26 cellular contexts compared by ENCODE assay signal in the genomic region with DNA sequence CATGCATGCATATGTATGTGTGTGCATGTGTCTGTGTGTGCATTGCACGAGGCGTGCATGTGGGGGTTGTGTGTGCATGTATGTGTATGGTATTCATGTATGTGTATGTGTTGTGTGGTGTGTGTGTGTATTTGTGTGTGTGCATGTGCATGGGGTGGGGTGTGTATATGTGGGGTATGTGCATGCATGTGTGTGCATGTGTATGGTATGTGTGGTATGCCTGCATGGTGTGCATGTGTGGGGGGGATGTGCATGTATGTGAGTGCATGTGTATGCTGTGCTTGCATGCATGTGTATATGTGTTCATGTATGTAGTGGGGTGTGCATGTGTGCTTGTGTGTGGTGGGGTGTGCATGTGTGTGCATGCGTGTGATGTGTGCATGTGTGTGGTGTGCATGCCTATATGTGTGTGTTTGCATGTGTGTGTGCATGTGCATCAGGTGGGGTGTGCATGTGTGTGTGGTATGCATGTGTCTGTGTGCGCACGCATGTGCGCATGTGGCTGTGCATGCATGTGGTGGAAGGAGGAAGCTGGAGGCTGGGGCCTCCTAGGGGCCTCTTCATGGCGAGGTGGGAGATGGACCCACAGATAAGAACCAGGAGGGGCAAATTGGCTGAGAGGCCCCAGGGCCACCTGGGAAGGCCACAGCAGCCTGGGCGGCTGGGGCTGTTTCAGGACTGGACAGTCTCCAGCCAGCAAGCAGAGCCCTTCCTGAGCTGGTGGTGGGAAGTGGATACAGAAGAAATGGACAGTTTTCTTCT. TPM values are rescaled to one million over a fixed set of nuclear protein-coding genes. Genes with fewer than 3 reads are reported as not detected.
A peak's percentile ranks its signal among the peaks of the same experiment; 100 is the strongest.
DNase-seq lines count a peak whose midpoint lies in the region; ATAC-seq, FAIRE-seq and TF ChIP-seq lines count a peak whose summit lies in the region.
"Had no signal": no experiment of that assay in that cellular context is flagged by ENCODE, and none has a peak within 500 bp of the region (broad histone marks: within the 10 kb centered on the region; RNA-seq: fewer than 3 reads in every experiment).

No MANE protein-coding gene starts in this region.

- H3K27me3 ChIP-seq in HepG2 (ENCODE audit: control insufficient read depth in 1 of 2, insufficient read depth in 2 of 2, low read length in 2 of 2) (peaks cover 0 to 33% of the 10 kb centered on the region in 2 experiments; a peak in 4 of 5 replicates), right lobe of liver (no peaks in the 10 kb centered on the region), K562 (ENCODE audit: control insufficient read depth in 2 of 2, insufficient read depth in 2 of 2, low read length in 2 of 2) (peaks cover 49 to 74% of the 10 kb centered on the region in 2 experiments), neural progenitor cell (peaks cover 80% of the 10 kb centered on the region)

- WGBS in HepG2 (ENCODE audit: low lambda C conversion rate): 47% methylated on average over 8 of the region's 8 CpGs
- 87% methylated on average over 7 of the region's 8 CpGs for WGBS in right lobe of liver (ENCODE audit: insufficient coverage, low coverage, low lambda C conversion rate, missing lambda C conversion rate)
- 39% methylated on average over 8 of the region's 8 CpGs for WGBS in K562 (ENCODE audit: insufficient coverage, low coverage, missing lambda C conversion rate)

- H3K36me3 ChIP-seq in HepG2 (replicated peaks in 1 of 2; ENCODE audit: control insufficient read depth in 1 of 2, insufficient read depth in 2 of 2, low read length in 2 of 2) (no peaks in the 10 kb centered on the region), right lobe of liver (no peaks in the 10 kb centered on the region), K562 (ENCODE audit: control insufficient read depth, insufficient read depth, low read length) (no peaks in the 10 kb centered on the region), neural progenitor cell (no peaks in the 10 kb centered on the region)
- H3K36me3 ChIP-seq: BE2C had no signal

- TF ChIP-seq RAD21 in HepG2 (CRISPR knock-in tag; IDR thresholded peaks at IDR 0.05) (no peak), K562 (CRISPR knock-in tag; conservative IDR thresholded peaks at IDR 0.05 in 1 of 2, IDR thresholded peaks at IDR 0.05 in 1 of 2) (no peak)

- H3K4me1 Mint-ChIP-seq in neural progenitor cell: peaks cover 35% of the 10 kb centered on the region
- H3K4me1 Mint-ChIP-seq: CD4-positive, CD25-positive, alpha-beta regulatory T cell had no signal

- H3K9ac ChIP-seq in HepG2 (ENCODE audit: insufficient read depth, low read depth, low read length) (no peak overlapping the region), K562 (ENCODE audit: insufficient read depth in 1 of 2, low read depth in 2 of 2, low read length in 2 of 2) (no peak overlapping the region), neural progenitor cell (no peak overlapping the region)

- H3K36me3 Mint-ChIP-seq in neural progenitor cell: peaks cover 15% of the 10 kb centered on the region
- H3K36me3 Mint-ChIP-seq: CD4-positive, CD25-positive, alpha-beta regulatory T cell had no signal

- DNase-seq in HepG2 (ENCODE audit: low spot score) (no peak), right lobe of liver (no peak), K562 (ENCODE audit: extremely low read depth in 1 of 4, low spot score in 3 of 4) (no peak), neural progenitor cell (ENCODE audit: low spot score) (no peak), urothelium cell line (ENCODE audit: low spot score) (no peak), iPS-NIHi7 (ENCODE audit: extremely low spot score) (no peak), cerebellar nuclear complex (lab: John Stamatoyannopoulos, UW) (no peak), NCI-H1092 treated with DMSO at 0.1 percent for 48 hours (lab: John Stamatoyannopoulos, UW) (no peak)
- DNase-seq: BE2C; Caco-2; CD4-positive, CD25-positive, alpha-beta regulatory T cell; GF-D8; GOT3; IMR-90; MM.1S; NCI-H1105 treated with DMSO at 0.1 percent for 48 hours; NCI-H1694 treated with DMSO at 0.1 percent for 48 hours; NCI-H510A; NCI-H748 treated with DMSO at 0.1 percent for 48 hours; NK-92 treated with Interleukin-12 subunit alpha and Interleukin-12 subunit beta, amount 100 ng/mL, for 24 hours; SHP77 had no signal

- CTCF ChIA-PET in HepG2 (lab: Yijun Ruan, JAX; ENCODE audit: low intra/inter-chr PET ratio, low total read pairs): no interaction called here
- CTCF ChIA-PET in K562 (lab: Yijun Ruan, JAX; ENCODE audit: low intra/inter-chr PET ratio): no interaction called here

- BruUV-seq in HepG2 (replicated peaks; lab: Mats Ljungman, UMichigan) (no TSS peak), K562 (replicated peaks; lab: Mats Ljungman, UMichigan) (no TSS peak)

- in situ Hi-C loops in HepG2 (cut with HindIII; ENCODE audit: extremely low pct_ligation_motif_present, low pct_unique_long_range_greater_than_20kb) (no loop called here), K562 (cut with MboI) (no loop called here)

- no peak overlapping the region for H3K4me2 ChIP-seq in HepG2 (ENCODE audit: low read depth, low read length)
- no peak overlapping the region for H3K4me2 ChIP-seq in K562 (ENCODE audit: insufficient read depth, low read length)
- no peak overlapping the region for H3K4me2 ChIP-seq in neural progenitor cell

- TF ChIP-seq POLR2A in HepG2 (IDR thresholded peaks at IDR 0.05; ENCODE audit: insufficient read depth in 1 of 2, low read depth in 2 of 2, low read length in 2 of 2): no peak
- no peak for TF ChIP-seq POLR2A in right lobe of liver (IDR thresholded peaks at IDR 0.05)
- TF ChIP-seq POLR2A in K562 (conservative IDR thresholded peaks at IDR 0.05): no peak

- POLR2A ChIA-PET in HepG2 (lab: Yijun Ruan, JAX) (no interaction called here), K562 (lab: Yijun Ruan, JAX) (interaction anchor here (0.6 kb wide), 2 partner anchors 61 to 301 kb away, joined by 3 to 4 read pairs; no protein-coding TSS in a partner anchor)

- H3K4me1 ChIP-seq in HepG2 (ENCODE audit: insufficient read depth, low read length): no peaks in the 10 kb centered on the region
- H3K4me1 ChIP-seq in right lobe of liver: no peaks in the 10 kb centered on the region
- H3K4me1 ChIP-seq in K562 (replicated peaks in 1 of 2; ENCODE audit: control insufficient read depth in 2 of 2, insufficient read depth in 2 of 2, low read length in 2 of 2): peaks cover 0 to 9% of the 10 kb centered on the region in 2 experiments; a peak in 1 of 5 replicates
- H3K4me1 ChIP-seq in neural progenitor cell: no peaks in the 10 kb centered on the region
- H3K4me1 ChIP-seq: BE2C, Caco-2 had no signal

- H3K4me3 Mint-ChIP-seq in neural progenitor cell: peak overlapping the region; percentile 1
- H3K4me3 Mint-ChIP-seq: CD4-positive, CD25-positive, alpha-beta regulatory T cell had no signal

- H4K20me1 ChIP-seq in HepG2 (ENCODE audit: insufficient read depth, low read length) (no peaks in the 10 kb centered on the region), K562 (replicated peaks; ENCODE audit: control insufficient read depth, insufficient read depth, low read length) (0 out of 2 replicates have a peak, but pooled peaks cover 7% of the 10 kb centered on the region), neural progenitor cell (ENCODE audit: low read depth) (no peaks in the 10 kb centered on the region)

- no peak for FAIRE-seq in HepG2 (lab: Jason Lieb, UNC)
- peak; percentile 65 for FAIRE-seq in K562 (lab: Jason Lieb, UNC)
- peak; percentile 99 for FAIRE-seq in urothelium cell line (lab: Jason Lieb, UNC)
- FAIRE-seq: GM18507 had no signal

- H3K9me3 ChIP-seq in HepG2 (ENCODE audit: low read length) (no peaks in the 10 kb centered on the region), right lobe of liver (no peaks in the 10 kb centered on the region), K562 (replicated peaks; ENCODE audit: control insufficient read depth, insufficient read depth, low read depth, low read length) (no peaks in the 10 kb centered on the region), neural progenitor cell (ENCODE audit: low read depth) (no peaks in the 10 kb centered on the region)
- H3K9me3 ChIP-seq: BE2C, Caco-2 had no signal

- no peaks in the 10 kb centered on the region for H3K79me2 ChIP-seq in HepG2 (ENCODE audit: insufficient read depth, low read length)
- no peaks in the 10 kb centered on the region for H3K79me2 ChIP-seq in K562 (ENCODE audit: control insufficient read depth, insufficient read depth, low read length)
- no peaks in the 10 kb centered on the region for H3K79me2 ChIP-seq in neural progenitor cell (ENCODE audit: low read depth)

- ATAC-seq in HepG2 (no peak), right lobe of liver (no peak), K562 (no peak)

- H2AFZ ChIP-seq in HepG2 (ENCODE audit: low read length) (no peak overlapping the region), K562 (ENCODE audit: low read depth, low read length) (no peak overlapping the region), neural progenitor cell (replicated peaks) (no peak overlapping the region)

- TF ChIP-seq EP300 in HepG2 (IDR thresholded peaks at IDR 0.05; ENCODE audit: low read depth in 2 of 2, low read length in 2 of 2) (no peak), HepG2 (CRISPR knock-in tag; IDR thresholded peaks at IDR 0.05; ENCODE audit: borderline replicate concordance) (no peak), K562 (IDR thresholded peaks at IDR 0.05; ENCODE audit: low read length) (no peak)

- peaks cover 5% of the 10 kb centered on the region for H3K9me3 Mint-ChIP-seq in neural progenitor cell

- TF ChIP-seq CTCF in HepG2 (CRISPR knock-in tag; IDR thresholded peaks at IDR 0.05) (no peak), right lobe of liver (IDR thresholded peaks at IDR 0.05) (no peak), K562 (IDR thresholded peaks at IDR 0.05 in 2 of 3, conservative IDR thresholded peaks at IDR 0.05 in 1 of 3; ENCODE audit: insufficient read depth in 2 of 3, low read depth in 1 of 3, low read length in 3 of 3) (no peak), neural progenitor cell (IDR thresholded peaks at IDR 0.05) (no peak)

- H3K4me3 ChIP-seq in HepG2 (replicated peaks in 1 of 3; ENCODE audit: insufficient read depth in 1 of 3, low read depth in 2 of 3, low read length in 3 of 3) (no peak overlapping the region), right lobe of liver (no peak overlapping the region), K562 (no peak overlapping the region), neural progenitor cell (no peak overlapping the region)
- H3K4me3 ChIP-seq: SK-N-MC had no signal

- no peak overlapping the region for H3K27ac ChIP-seq in HepG2 (ENCODE audit: extremely low read length, insufficient read depth, low read length)
- no peak overlapping the region for H3K27ac ChIP-seq in right lobe of liver
- H3K27ac ChIP-seq in K562 (ENCODE audit: extremely low read depth, low read depth, low read length): no peak overlapping the region
- no peak overlapping the region for H3K27ac ChIP-seq in neural progenitor cell
- H3K27ac ChIP-seq: SK-N-MC had no signal

- peaks cover 4% of the 10 kb centered on the region for H3K9me1 ChIP-seq in K562 (ENCODE audit: control insufficient read depth, insufficient read depth, low read length)

- intact Hi-C loops in HepG2 (cut with micrococcal nuclease; ENCODE audit: unreplicated experiment) (no loop called here), right lobe of liver (cut with DNase I) (no loop called here), K562 (cut with micrococcal nuclease) (no loop called here)

- H3F3A ChIP-seq in neural progenitor cell (ENCODE audit: low read depth): no peaks in the 10 kb centered on the region

- H3K27ac Mint-ChIP-seq in neural progenitor cell: peak overlapping the region; percentile 76
- H3K27ac Mint-ChIP-seq: CD4-positive, CD25-positive, alpha-beta regulatory T cell had no signal

- H3K27me3 Mint-ChIP-seq in neural progenitor cell (ENCODE audit: insufficient read depth, low read depth): peaks cover 24% of the 10 kb centered on the region

RNA-seq across cellular contexts. Expression of gene ARF1, which starts 35.9 kb away (rescaled TPM):
- 186 and 210 TPM in 2 replicates for total RNA-seq in HepG2 (2016; rRNA removed; fragmentation: Illumina TruSeq; extraction: Trizol)
- total RNA-seq in HepG2 (2016; cell fraction: cytosol; rRNA removed; fragmentation: Illumina TruSeq; extraction: Trizol; ENCODE audit: low read depth): 81.7 and 86.1 TPM in 2 replicates
- 189 and 192 TPM in 2 replicates for total RNA-seq in HepG2 (2016; cell fraction: insoluble cytoplasmic fraction; rRNA removed; fragmentation: Illumina TruSeq; extraction: Trizol)
- total RNA-seq in HepG2 (2016; cell fraction: membrane; rRNA removed; fragmentation: Illumina TruSeq; extraction: Trizol): 147 and 149 TPM in 2 replicates
- 107 and 112 TPM in 2 replicates for total RNA-seq in HepG2 (2016; cell fraction: nucleus; rRNA removed; fragmentation: Illumina TruSeq; extraction: Trizol)
- polyA plus RNA-seq in HepG2 (2011; rRNA removed): 327 and 337 TPM in 2 replicates
- polyA plus RNA-seq in HepG2 (2011; cell fraction: cytosol; rRNA removed): 324 and 458 TPM in 2 replicates
- polyA plus RNA-seq in HepG2 (2011; cell fraction: nucleus; rRNA removed): 231 and 250 TPM in 2 replicates
- 231 and 263 TPM in 2 replicates for polyA plus RNA-seq in HepG2 (2012)
- polyA plus RNA-seq in HepG2 (2016; cell fraction: cytosol; fragmentation: Illumina TruSeq; extraction: Trizol; ENCODE audit: low read depth): 82.3 and 83.9 TPM in 2 replicates
- polyA plus RNA-seq in HepG2 (2016; cell fraction: insoluble cytoplasmic fraction; fragmentation: Illumina TruSeq; extraction: Trizol; ENCODE audit: low read depth): 300 and 336 TPM in 2 replicates
- 127 and 132 TPM in 2 replicates for polyA plus RNA-seq in HepG2 (2016; cell fraction: membrane; fragmentation: Illumina TruSeq; extraction: Trizol; ENCODE audit: low read depth)
- 254 and 261 TPM in 2 replicates for polyA plus RNA-seq in HepG2 (2016; cell fraction: nucleus; fragmentation: Illumina TruSeq; extraction: Trizol; ENCODE audit: insufficient read depth, low read depth)
- polyA minus RNA-seq in HepG2 (2011; rRNA and poly(A)+ RNA removed; ENCODE audit: low replicate concordance): 586 and 708 TPM in 2 replicates
- 237 and 248 TPM in 2 replicates for polyA minus RNA-seq in HepG2 (2011; cell fraction: cytosol; rRNA and poly(A)+ RNA removed)
- polyA minus RNA-seq in HepG2 (2011; cell fraction: nucleus; rRNA and poly(A)+ RNA removed): 85.8 and 86.9 TPM in 2 replicates
- total RNA-seq in right lobe of liver: 100 to 1,000 TPM; 143 to 261 (median 193) TPM
- total RNA-seq in K562 (2011; cell fraction: chromatin; rRNA removed; ENCODE audit: low replicate concordance): 99.7 and 210 TPM in 2 replicates
- total RNA-seq in K562 (2011; cell fraction: nucleolus; rRNA removed): 245 and 251 TPM in 2 replicates
- total RNA-seq in K562 (2011; cell fraction: nucleoplasm; rRNA removed): 187 and 199 TPM in 2 replicates
- total RNA-seq in K562 (2014; rRNA removed): 325 and 442 TPM in 2 replicates
- total RNA-seq in K562 (2014; rRNA removed; fragmentation: Illumina TruSeq; extraction: Trizol): 120 and 140 TPM in 2 replicates
- 192 and 198 TPM in 2 replicates for total RNA-seq in K562 (2015; rRNA removed; fragmentation: Illumina TruSeq; extraction: Trizol)
- total RNA-seq in K562 (2021): 472 and 483 TPM in 2 replicates
- polyA plus RNA-seq in K562 (2011; rRNA removed): 351 and 621 TPM in 2 replicates
- polyA plus RNA-seq in K562 (2011; cell fraction: cytosol; rRNA removed): 776 and 1,036 TPM in 2 replicates
- 257 and 274 TPM in 2 replicates for polyA plus RNA-seq in K562 (2011; cell fraction: nucleus; rRNA removed)
- 485 and 750 TPM in 2 replicates for polyA plus RNA-seq in K562 (2012)
- 593 and 811 TPM in 2 replicates for polyA plus RNA-seq in K562 (2014; fragmentation: Illumina TruSeq; extraction: Trizol)
- 100 to 1,000 TPM in 1 of 2 experiments, 10 to 100 TPM in 1; 69.8 to 232 TPM for polyA plus RNA-seq in K562 (2014; fragmentation: Nextera tagmentation; extraction: Ambion mirVana)
- 435 and 476 TPM in 2 replicates for polyA plus RNA-seq in K562 (2014; rRNA removed)
- polyA minus RNA-seq in K562 (2011; rRNA and poly(A)+ RNA removed): 408 and 480 TPM in 2 replicates
- 429 and 660 TPM in 2 replicates for polyA minus RNA-seq in K562 (2011; cell fraction: cytosol; rRNA and poly(A)+ RNA removed)
- polyA minus RNA-seq in K562 (2011; cell fraction: nucleus; rRNA and poly(A)+ RNA removed): 68.0 and 128 TPM in 2 replicates
- total RNA-seq in neural progenitor cell (ENCODE audit: low replicate concordance): 95.1 and 147 TPM in 2 replicates

RNA-seq across cellular contexts. Expression of gene WNT3A, which starts 39.8 kb away (rescaled TPM):
- total RNA-seq in HepG2 (2016; rRNA removed; fragmentation: Illumina TruSeq; extraction: Trizol): not detected in 2 replicates
- total RNA-seq in HepG2 (2016; cell fraction: cytosol; rRNA removed; fragmentation: Illumina TruSeq; extraction: Trizol; ENCODE audit: low read depth): not detected in 2 replicates
- total RNA-seq in HepG2 (2016; cell fraction: insoluble cytoplasmic fraction; rRNA removed; fragmentation: Illumina TruSeq; extraction: Trizol): not detected in 2 replicates
- not detected in 2 replicates for total RNA-seq in HepG2 (2016; cell fraction: membrane; rRNA removed; fragmentation: Illumina TruSeq; extraction: Trizol)
- total RNA-seq in HepG2 (2016; cell fraction: nucleus; rRNA removed; fragmentation: Illumina TruSeq; extraction: Trizol): not detected in 2 replicates
- not detected in 2 replicates for polyA plus RNA-seq in HepG2 (2011; rRNA removed)
- not detected in 2 replicates for polyA plus RNA-seq in HepG2 (2011; cell fraction: cytosol; rRNA removed)
- polyA plus RNA-seq in HepG2 (2011; cell fraction: nucleus; rRNA removed): not detected in 2 replicates
- polyA plus RNA-seq in HepG2 (2012): not detected in 2 replicates
- not detected in 2 replicates for polyA plus RNA-seq in HepG2 (2016; cell fraction: cytosol; fragmentation: Illumina TruSeq; extraction: Trizol; ENCODE audit: low read depth)
- not detected in 2 replicates for polyA plus RNA-seq in HepG2 (2016; cell fraction: insoluble cytoplasmic fraction; fragmentation: Illumina TruSeq; extraction: Trizol; ENCODE audit: low read depth)
- not detected in 2 replicates for polyA plus RNA-seq in HepG2 (2016; cell fraction: membrane; fragmentation: Illumina TruSeq; extraction: Trizol; ENCODE audit: low read depth)
- not detected in 2 replicates for polyA plus RNA-seq in HepG2 (2016; cell fraction: nucleus; fragmentation: Illumina TruSeq; extraction: Trizol; ENCODE audit: insufficient read depth, low read depth)
- not detected in 2 replicates for polyA minus RNA-seq in HepG2 (2011; rRNA and poly(A)+ RNA removed; ENCODE audit: low replicate concordance)
- polyA minus RNA-seq in HepG2 (2011; cell fraction: cytosol; rRNA and poly(A)+ RNA removed): not detected in 2 replicates
- polyA minus RNA-seq in HepG2 (2011; cell fraction: nucleus; rRNA and poly(A)+ RNA removed): not detected in 2 replicates
- total RNA-seq in right lobe of liver: not detected
- total RNA-seq in K562 (2011; cell fraction: chromatin; rRNA removed; ENCODE audit: low replicate concordance): not detected in 2 replicates
- not detected in 2 replicates for total RNA-seq in K562 (2011; cell fraction: nucleolus; rRNA removed)
- not detected in 2 replicates for total RNA-seq in K562 (2011; cell fraction: nucleoplasm; rRNA removed)
- not detected in 2 replicates for total RNA-seq in K562 (2014; rRNA removed)
- total RNA-seq in K562 (2014; rRNA removed; fragmentation: Illumina TruSeq; extraction: Trizol): not detected in 2 replicates
- total RNA-seq in K562 (2015; rRNA removed; fragmentation: Illumina TruSeq; extraction: Trizol): not detected in 2 replicates
- not detected in 2 replicates for total RNA-seq in K562 (2021)
- not detected in 2 replicates for polyA plus RNA-seq in K562 (2011; rRNA removed)
- polyA plus RNA-seq in K562 (2011; cell fraction: cytosol; rRNA removed): not detected in 2 replicates
- not detected in 2 replicates for polyA plus RNA-seq in K562 (2011; cell fraction: nucleus; rRNA removed)
- polyA plus RNA-seq in K562 (2012): not detected in 2 replicates
- polyA plus RNA-seq in K562 (2014; fragmentation: Illumina TruSeq; extraction: Trizol): not detected in 2 replicates
- polyA plus RNA-seq in K562 (2014; fragmentation: Nextera tagmentation; extraction: Ambion mirVana): not detected
- not detected in 2 replicates for polyA plus RNA-seq in K562 (2014; rRNA removed)
- polyA minus RNA-seq in K562 (2011; rRNA and poly(A)+ RNA removed): not detected in 2 replicates
- polyA minus RNA-seq in K562 (2011; cell fraction: cytosol; rRNA and poly(A)+ RNA removed): not detected in 2 replicates
- polyA minus RNA-seq in K562 (2011; cell fraction: nucleus; rRNA and poly(A)+ RNA removed): not detected in 2 replicates
- total RNA-seq in neural progenitor cell (ENCODE audit: low replicate concordance): 0.12 TPM in 1 of 2 replicates, not detected in the other
- total RNA-seq: A172; CD4-positive, CD25-positive, alpha-beta regulatory T cell; Daoy; IMR-90; LHCN-M2 had no signal
- polyA plus RNA-seq: CD4-positive, CD25-positive, alpha-beta regulatory T cell; IMR-90 had no signal

RNA-seq across cellular contexts. Expression of gene C1orf35, which starts 56.5 kb away (rescaled TPM):
- total RNA-seq in HepG2 (2016; rRNA removed; fragmentation: Illumina TruSeq; extraction: Trizol) (14.2 and 19.3 TPM in 2 replicates), right lobe of liver (1 to 10 TPM; 3.4 to 6.3 (median 5.2) TPM), K562 (2014; rRNA removed) (42.2 and 50.8 TPM in 2 replicates), K562 (2014; rRNA removed; fragmentation: Illumina TruSeq; extraction: Trizol) (4.9 and 8.3 TPM in 2 replicates), K562 (2015; rRNA removed; fragmentation: Illumina TruSeq; extraction: Trizol) (18.9 and 23.2 TPM in 2 replicates), K562 (2021) (38.2 and 41.8 TPM in 2 replicates), neural progenitor cell (ENCODE audit: low replicate concordance) (11.8 and 19.7 TPM in 2 replicates)
- 3.6 and 3.9 TPM in 2 replicates for total RNA-seq in HepG2 (2016; cell fraction: cytosol; rRNA removed; fragmentation: Illumina TruSeq; extraction: Trizol; ENCODE audit: low read depth)
- total RNA-seq in HepG2 (2016; cell fraction: insoluble cytoplasmic fraction; rRNA removed; fragmentation: Illumina TruSeq; extraction: Trizol): 12.7 and 19.3 TPM in 2 replicates
- 5.2 and 7.7 TPM in 2 replicates for total RNA-seq in HepG2 (2016; cell fraction: membrane; rRNA removed; fragmentation: Illumina TruSeq; extraction: Trizol)
- 10.2 and 14.8 TPM in 2 replicates for total RNA-seq in HepG2 (2016; cell fraction: nucleus; rRNA removed; fragmentation: Illumina TruSeq; extraction: Trizol)
- polyA plus RNA-seq in HepG2 (2011; rRNA removed) (8.1 and 8.8 TPM in 2 replicates), K562 (2011; rRNA removed) (10.8 and 15.6 TPM in 2 replicates), K562 (2014; fragmentation: Illumina TruSeq; extraction: Trizol) (12.5 and 20.9 TPM in 2 replicates), K562 (2014; fragmentation: Nextera tagmentation; extraction: Ambion mirVana) (1 to 10 TPM; 3.2 to 3.8 TPM), K562 (2014; rRNA removed) (34.3 and 48.7 TPM in 2 replicates)
- polyA plus RNA-seq in HepG2 (2011; cell fraction: cytosol; rRNA removed): 5.5 and 9.0 TPM in 2 replicates
- 34.5 and 36.2 TPM in 2 replicates for polyA plus RNA-seq in HepG2 (2011; cell fraction: nucleus; rRNA removed)
- 6.8 and 7.0 TPM in 2 replicates for polyA plus RNA-seq in HepG2 (2012)
- polyA plus RNA-seq in HepG2 (2016; cell fraction: cytosol; fragmentation: Illumina TruSeq; extraction: Trizol; ENCODE audit: low read depth): 2.9 and 3.3 TPM in 2 replicates
- polyA plus RNA-seq in HepG2 (2016; cell fraction: insoluble cytoplasmic fraction; fragmentation: Illumina TruSeq; extraction: Trizol; ENCODE audit: low read depth): 14.4 and 15.4 TPM in 2 replicates
- 4.2 TPM in 2 replicates for polyA plus RNA-seq in HepG2 (2016; cell fraction: membrane; fragmentation: Illumina TruSeq; extraction: Trizol; ENCODE audit: low read depth)
- 35.0 and 36.9 TPM in 2 replicates for polyA plus RNA-seq in HepG2 (2016; cell fraction: nucleus; fragmentation: Illumina TruSeq; extraction: Trizol; ENCODE audit: insufficient read depth, low read depth)
- 3.9 and 4.2 TPM in 2 replicates for polyA minus RNA-seq in HepG2 (2011; rRNA and poly(A)+ RNA removed; ENCODE audit: low replicate concordance)
- polyA minus RNA-seq in HepG2 (2011; cell fraction: cytosol; rRNA and poly(A)+ RNA removed): 1.2 and 2.6 TPM in 2 replicates
- polyA minus RNA-seq in HepG2 (2011; cell fraction: nucleus; rRNA and poly(A)+ RNA removed): 2.7 and 3.4 TPM in 2 replicates
- 16.4 and 31.0 TPM in 2 replicates for total RNA-seq in K562 (2011; cell fraction: chromatin; rRNA removed; ENCODE audit: low replicate concordance)
- 27.0 and 28.6 TPM in 2 replicates for total RNA-seq in K562 (2011; cell fraction: nucleolus; rRNA removed)
- 20.4 and 20.5 TPM in 2 replicates for total RNA-seq in K562 (2011; cell fraction: nucleoplasm; rRNA removed)
- polyA plus RNA-seq in K562 (2011; cell fraction: cytosol; rRNA removed): 12.7 and 22.3 TPM in 2 replicates
- polyA plus RNA-seq in K562 (2011; cell fraction: nucleus; rRNA removed): 44.7 and 65.7 TPM in 2 replicates
- polyA plus RNA-seq in K562 (2012): 28.9 and 30.6 TPM in 2 replicates
- 1.9 and 2.0 TPM in 2 replicates for polyA minus RNA-seq in K562 (2011; rRNA and poly(A)+ RNA removed)
- 2.3 and 5.9 TPM in 2 replicates for polyA minus RNA-seq in K562 (2011; cell fraction: cytosol; rRNA and poly(A)+ RNA removed)
- polyA minus RNA-seq in K562 (2011; cell fraction: nucleus; rRNA and poly(A)+ RNA removed): 6.9 and 8.2 TPM in 2 replicates

Comparison
In these comparisons a context has a peak if more than half of its experiments do, and no peak if none do; other contexts are left out.
1. Of the 241 proteins assayed by ChIP-seq in both HepG2 and K562: peak only in HepG2: MNT and NBN; only in K562: none; in both: none; in neither: 237; mixed calls (peak in some experiments, not most) for 2.